19 cellular contexts compared by ENCODE assay signal in genomic region chr13:100068532-100068931, GRCh38. TPM values are rescaled to one million over a fixed set of nuclear protein-coding genes. Genes with fewer than 3 reads are reported as not detected.
DNase-seq lines count a peak whose midpoint lies in the region; ATAC-seq, FAIRE-seq and TF ChIP-seq lines count a peak whose summit lies in the region.
"Had no signal": no experiment of that assay in that cellular context is flagged by ENCODE, and none has a peak within 500 bp of the region (broad histone marks: within the 10 kb centered on the region; RNA-seq: fewer than 3 reads in every experiment).

No MANE protein-coding gene starts in this region.

- H4K8ac ChIP-seq in trophoblast cell (ENCODE audit: low read depth, low read length), result no peak overlapping the region

- H3K9me3 ChIP-seq in HepG2 (ENCODE audit: low read length) (no peaks in the 10 kb centered on the region), trophoblast cell (ENCODE audit: insufficient read depth, low read depth, low read length) (no peaks in the 10 kb centered on the region)

- H2AFZ ChIP-seq in HepG2 (ENCODE audit: low read length) (no peak overlapping the region), trophoblast cell (ENCODE audit: insufficient read depth, low read length, poor library complexity) (no peak overlapping the region)
- H2AFZ ChIP-seq: GM23248 had no signal

- peak; percentile 1 for DNase-seq in NAMALWA (ENCODE audit: low spot score)
- DNase-seq in epithelial cell of esophagus (ENCODE audit: low read depth), result peak; percentile 40
- no peak for DNase-seq in HepG2 (ENCODE audit: low spot score)
- DNase-seq in trophoblast cell, result peak in 1 of 2 donors; percentile 25
- DNase-seq in DMS79 treated with DMSO at 0.1 percent for 48 hours (lab: John Stamatoyannopoulos, UW), result no peak
- no peak for DNase-seq in stimulated activated naive CD4-positive, alpha-beta T cell (lab: John Stamatoyannopoulos, UW)
- DNase-seq: ACHN; C1 segment of cervical spinal cord; CD4-positive, alpha-beta memory T cell; DMS153; DND-41; GDM1 had no signal

- H3K27ac ChIP-seq in HepG2 (ENCODE audit: extremely low read length, insufficient read depth, low read length) (no peak overlapping the region), trophoblast cell (ENCODE audit: low read depth, low read length) (no peak overlapping the region)
- H3K27ac ChIP-seq: GM23248 had no signal

- ATAC-seq in HepG2 (no peak), HG02571 (IDR thresholded peaks at IDR 0.05; ENCODE audit: unreplicated experiment) (no peak), HG03139 (IDR thresholded peaks at IDR 0.05; ENCODE audit: unreplicated experiment) (no peak)
- ATAC-seq: HCT116 had no signal

- peak overlapping the region; percentile 25 for H3K23ac ChIP-seq in trophoblast cell (ENCODE audit: low read length)

- no peak for TF ChIP-seq CTCF in epithelial cell of esophagus (IDR thresholded peaks at IDR 0.05; ENCODE audit: insufficient read depth, low read depth, low read length, missing control alignments)
- no peak for TF ChIP-seq CTCF in HepG2 (CRISPR knock-in tag; IDR thresholded peaks at IDR 0.05)

- no peak overlapping the region for H3K4me2 ChIP-seq in HepG2 (ENCODE audit: low read depth, low read length)
- no peak overlapping the region for H3K4me2 ChIP-seq in trophoblast cell (ENCODE audit: low read length)

- H3K4me3 ChIP-seq in epithelial cell of esophagus (ENCODE audit: low read length) (no peak overlapping the region), HepG2 (replicated peaks in 1 of 3; ENCODE audit: insufficient read depth in 1 of 3, low read depth in 2 of 3, low read length in 3 of 3) (no peak overlapping the region), trophoblast cell (ENCODE audit: low read depth, low read length) (no peak overlapping the region)
- H3K4me3 ChIP-seq: GM23248 had no signal

- H3K79me2 ChIP-seq in HepG2 (ENCODE audit: insufficient read depth, low read length) (no peaks in the 10 kb centered on the region), trophoblast cell (ENCODE audit: control insufficient read depth, insufficient read depth, low read length, poor library complexity) (no peaks in the 10 kb centered on the region)

- no peak overlapping the region for H2AK5ac ChIP-seq in trophoblast cell (ENCODE audit: low read length)

- H4K12ac ChIP-seq in trophoblast cell (ENCODE audit: low read depth, low read length), result no peak overlapping the region

- in situ Hi-C loops in HepG2 (cut with HindIII; ENCODE audit: extremely low pct_ligation_motif_present, low pct_unique_long_range_greater_than_20kb), result no loop called here

- intact Hi-C loops in HepG2 (cut with micrococcal nuclease; ENCODE audit: unreplicated experiment), result no loop called here

- H3K79me1 ChIP-seq in trophoblast cell (ENCODE audit: low read length), result no peaks in the 10 kb centered on the region

- BruUV-seq in HepG2 (replicated peaks; lab: Mats Ljungman, UMichigan), result no TSS peak

- H4K20me1 ChIP-seq in HepG2 (ENCODE audit: insufficient read depth, low read length), result no peaks in the 10 kb centered on the region

- H3K4ac ChIP-seq in trophoblast cell (ENCODE audit: low read depth, low read length), result no peak overlapping the region

- no peak overlapping the region for H3K18ac ChIP-seq in trophoblast cell (ENCODE audit: low read length)

- H3K4me1 ChIP-seq in HepG2 (ENCODE audit: insufficient read depth, low read length) (no peaks in the 10 kb centered on the region), trophoblast cell (ENCODE audit: control insufficient read depth in 1 of 2, insufficient read depth in 2 of 2, low read length in 2 of 2) (peaks cover 2% of the 10 kb centered on the region in 2 experiments)

- POLR2A ChIA-PET in HepG2 (lab: Yijun Ruan, JAX), result no interaction called here

- H2BK120ac ChIP-seq in trophoblast cell (ENCODE audit: insufficient read depth, low read length, poor library complexity), result no peak overlapping the region

- 36% methylated on average over 1 of the region's 1 CpG for WGBS in HepG2 (ENCODE audit: low lambda C conversion rate)
- WGBS in trophoblast cell (ENCODE audit: extremely low coverage, insufficient coverage, insufficient read length), result no CpG with 5 or more reads among the region's 1 CpG

- CTCF ChIA-PET in HepG2 (lab: Yijun Ruan, JAX; ENCODE audit: low intra/inter-chr PET ratio, low total read pairs), result no interaction called here

- H3K14ac ChIP-seq in trophoblast cell (ENCODE audit: low read length), result no peak overlapping the region

- no peak for TF ChIP-seq EP300 in HepG2 (IDR thresholded peaks at IDR 0.05; ENCODE audit: low read depth in 2 of 2, low read length in 2 of 2)
- TF ChIP-seq EP300 in HepG2 (CRISPR knock-in tag; IDR thresholded peaks at IDR 0.05; ENCODE audit: borderline replicate concordance), result no peak

- FAIRE-seq in HepG2 (lab: Jason Lieb, UNC), result no peak
- FAIRE-seq: D721Med, GM12892, GM19239 had no signal

- no peaks in the 10 kb centered on the region for H3K36me3 ChIP-seq in HepG2 (replicated peaks in 1 of 2; ENCODE audit: control insufficient read depth in 1 of 2, insufficient read depth in 2 of 2, low read length in 2 of 2)
- no peaks in the 10 kb centered on the region for H3K36me3 ChIP-seq in trophoblast cell (ENCODE audit: control insufficient read depth in 1 of 2, insufficient read depth in 2 of 2, low read length in 2 of 2)

- H3K27me3 ChIP-seq in HepG2 (ENCODE audit: control insufficient read depth in 1 of 2, insufficient read depth in 2 of 2, low read length in 2 of 2), result no peaks in the 10 kb centered on the region
- no peaks in the 10 kb centered on the region for H3K27me3 ChIP-seq in trophoblast cell (ENCODE audit: insufficient read depth, low read length)

- H2BK5ac ChIP-seq in trophoblast cell (ENCODE audit: low read depth, low read length, poor library complexity), result no peak overlapping the region

- H2BK12ac ChIP-seq in trophoblast cell (ENCODE audit: low read length), result no peak overlapping the region

- H4K91ac ChIP-seq in trophoblast cell (ENCODE audit: low read depth, low read length), result no peak overlapping the region

- TF ChIP-seq RAD21 in HepG2 (CRISPR knock-in tag; IDR thresholded peaks at IDR 0.05), result no peak

- H3K9ac ChIP-seq in HepG2 (ENCODE audit: insufficient read depth, low read depth, low read length) (no peak overlapping the region), trophoblast cell (ENCODE audit: low read length) (no peak overlapping the region)
- H3K9ac ChIP-seq: GM23248 had no signal

- TF ChIP-seq POLR2A in HepG2 (IDR thresholded peaks at IDR 0.05; ENCODE audit: insufficient read depth in 1 of 2, low read depth in 2 of 2, low read length in 2 of 2), result no peak

TF ChIP-seq in HepG2, 621 proteins besides CTCF, POLR2A, EP300 and RAD21 (continues in another document):
- TF ChIP-seq ZFY (CRISPR knock-in tag; IDR thresholded peaks at IDR 0.05) (no peak), KMT2B (CRISPR knock-in tag; IDR thresholded peaks at IDR 0.05) (no peak)

RNA-seq across cellular contexts. Expression of gene PCCA, which starts 20.4 kb away (rescaled TPM):
- total RNA-seq in HepG2 (2016; rRNA removed; fragmentation: Illumina TruSeq; extraction: Trizol), result 32.2 and 34.6 TPM in 2 replicates
- 45.1 and 57.1 TPM in 2 replicates for total RNA-seq in HepG2 (2016; cell fraction: cytosol; rRNA removed; fragmentation: Illumina TruSeq; extraction: Trizol; ENCODE audit: low read depth)
- total RNA-seq in HepG2 (2016; cell fraction: insoluble cytoplasmic fraction; rRNA removed; fragmentation: Illumina TruSeq; extraction: Trizol), result 33.1 and 33.7 TPM in 2 replicates
- 19.0 and 22.9 TPM in 2 replicates for total RNA-seq in HepG2 (2016; cell fraction: membrane; rRNA removed; fragmentation: Illumina TruSeq; extraction: Trizol)
- 45.7 and 47.2 TPM in 2 replicates for total RNA-seq in HepG2 (2016; cell fraction: nucleus; rRNA removed; fragmentation: Illumina TruSeq; extraction: Trizol)
- 13.1 and 15.0 TPM in 2 replicates for polyA plus RNA-seq in HepG2 (2011; rRNA removed)
- 7.8 and 12.0 TPM in 2 replicates for polyA plus RNA-seq in HepG2 (2011; cell fraction: cytosol; rRNA removed)
- polyA plus RNA-seq in HepG2 (2011; cell fraction: nucleus; rRNA removed), result 12.3 and 15.8 TPM in 2 replicates
- 24.1 and 37.2 TPM in 2 replicates for polyA plus RNA-seq in HepG2 (2012)
- 4.5 and 5.4 TPM in 2 replicates for polyA plus RNA-seq in HepG2 (2016; cell fraction: cytosol; fragmentation: Illumina TruSeq; extraction: Trizol; ENCODE audit: low read depth)
- 36.3 and 36.8 TPM in 2 replicates for polyA plus RNA-seq in HepG2 (2016; cell fraction: insoluble cytoplasmic fraction; fragmentation: Illumina TruSeq; extraction: Trizol; ENCODE audit: low read depth)
- 6.1 and 8.5 TPM in 2 replicates for polyA plus RNA-seq in HepG2 (2016; cell fraction: membrane; fragmentation: Illumina TruSeq; extraction: Trizol; ENCODE audit: low read depth)
- polyA plus RNA-seq in HepG2 (2016; cell fraction: nucleus; fragmentation: Illumina TruSeq; extraction: Trizol; ENCODE audit: insufficient read depth, low read depth), result 32.6 and 38.7 TPM in 2 replicates
- 5.1 and 12.0 TPM in 2 replicates for polyA minus RNA-seq in HepG2 (2011; rRNA and poly(A)+ RNA removed; ENCODE audit: low replicate concordance)
- polyA minus RNA-seq in HepG2 (2011; cell fraction: cytosol; rRNA and poly(A)+ RNA removed), result 10.9 and 14.1 TPM in 2 replicates
- polyA minus RNA-seq in HepG2 (2011; cell fraction: nucleus; rRNA and poly(A)+ RNA removed), result 65.3 and 67.1 TPM in 2 replicates
- 16.3 and 17.5 TPM in 2 replicates for polyA plus RNA-seq in trophoblast cell (2013)

Comparison
In these comparisons a context has a peak if more than half of its experiments do, and no peak if none do; other contexts are left out.
1. DNase-seq: peak in NAMALWA (single experiment) and epithelial cell of esophagus (single experiment); none in HepG2 (single experiment), DMS79 treated with DMSO at 0.1 percent for 48 hours (single experiment) and stimulated activated naive CD4-positive, alpha-beta T cell (0 of 6).